Comparison of ENCODE assay signal across 29 cellular contexts in genomic region chr3:197435426-197435825, GRCh38.
"Had no signal": no experiment of that assay in that cellular context is flagged by ENCODE, and none has a peak within 500 bp of the region (broad histone marks: within the 10 kb centered on the region; RNA-seq: fewer than 3 reads in every experiment).

No MANE protein-coding gene starts in this region.

- H3K9me3 ChIP-seq: ascending aorta had no signal

- H3K27me3 ChIP-seq: ascending aorta had no signal

- H3K36me3 ChIP-seq: ascending aorta had no signal

- FAIRE-seq: TTC549 had no signal

- H3K27ac ChIP-seq: ascending aorta, VCaP had no signal

- DNase-seq: activated B cell treated with CpG ODN at 0.5 μM for 24 hours; activated CD4-positive, alpha-beta memory T cell treated with anti-CD3 and anti-CD28 coated beads, Interleukin-2, amount 10 ng/mL, durations not matched to agents 7 days and 5 days; activated CD4-positive, alpha-beta T cell treated with anti-CD3 and anti-CD28 coated beads for 1 hour; activated CD4-positive, alpha-beta T cell treated with anti-CD3 and anti-CD28 coated beads for 36 hours; activated CD4-positive, alpha-beta T cell treated with anti-CD3 and anti-CD28 coated beads for 48 hours; activated CD4-positive, alpha-beta T cell treated with anti-CD3 and anti-CD28 coated beads, Interleukin-2, amount 10 ng/mL, durations not matched to agents 7 days and 5 days; activated CD4-positive, alpha-beta T cell treated with anti-CD3 and anti-CD28 coated beads, Interleukin-2, amount 50 U/mL, for 48 hours; activated CD8-positive, alpha-beta memory T cell treated with anti-CD3 and anti-CD28 coated beads for 24 hours; activated CD8-positive, alpha-beta memory T cell treated with anti-CD3 and anti-CD28 coated beads, Interleukin-2, amount 10 ng/mL, durations not matched to agents 7 days and 5 days; activated CD8-positive, alpha-beta memory T cell treated with anti-CD3 and anti-CD28 coated beads, Interleukin-2, amount 50 U/mL, for 48 hours; activated CD8-positive, alpha-beta T cell treated with anti-CD3 and anti-CD28 coated beads, Interleukin-2, amount 10 ng/mL, durations not matched to agents 7 days and 5 days; activated effector memory CD4-positive, alpha-beta T cell treated with Interleukin-2 at 50 U/mL for 16 hours; activated gamma-delta T cell; activated naive CD4-positive, alpha-beta T cell treated with anti-CD3 and anti-CD28 coated beads, Interleukin-2, amount 10 ng/mL, durations not matched to agents 7 days and 5 days; activated naive CD4-positive, alpha-beta T cell treated with Interleukin-2 at 50 U/mL for 16 hours; activated naive CD8-positive, alpha-beta T cell treated with anti-CD3 and anti-CD28 coated beads, Interleukin-2, amount 10 ng/mL, durations not matched to agents 7 days and 5 days; activated naive CD8-positive, alpha-beta T cell treated with anti-CD3 and anti-CD28 coated beads, Interleukin-2, amount 50 U/mL, for 24 hours; activated T-cell treated with anti-CD3 and anti-CD28 coated beads, Interleukin-2, amount 50 U/mL, for 24 hours; activated T-cell treated with anti-CD3 and anti-CD28 coated beads, Interleukin-2, amount 50 U/mL, for 48 hours; amygdala; anterior cingulate cortex; central memory CD4-positive, alpha-beta T cell; T-helper 1 cell; T-helper 2 cell; T-helper 9 cell had no signal

- ATAC-seq: activated CD4-positive, alpha-beta T cell treated with anti-CD3 and anti-CD28 coated beads for 36 hours; activated CD4-positive, CD25-positive, alpha-beta regulatory T cell treated with anti-CD3 and anti-CD28 coated beads, Interleukin-2, amount 50 U/mL, for 24 hours; activated CD8-positive, alpha-beta memory T cell treated with anti-CD3 and anti-CD28 coated beads, Interleukin-2, amount 10 ng/mL, durations not matched to agents 7 days and 5 days; activated CD8-positive, alpha-beta T cell treated with anti-CD3 and anti-CD28 coated beads, Interleukin-2, amount 10 ng/mL, durations not matched to agents 7 days and 5 days; activated naive CD8-positive, alpha-beta T cell treated with anti-CD3 and anti-CD28 coated beads, Interleukin-2, amount 50 U/mL, for 24 hours had no signal

- H3K4me3 ChIP-seq: ascending aorta had no signal
